ENCODE assay signal across 8 cellular contexts in the genomic region with DNA sequence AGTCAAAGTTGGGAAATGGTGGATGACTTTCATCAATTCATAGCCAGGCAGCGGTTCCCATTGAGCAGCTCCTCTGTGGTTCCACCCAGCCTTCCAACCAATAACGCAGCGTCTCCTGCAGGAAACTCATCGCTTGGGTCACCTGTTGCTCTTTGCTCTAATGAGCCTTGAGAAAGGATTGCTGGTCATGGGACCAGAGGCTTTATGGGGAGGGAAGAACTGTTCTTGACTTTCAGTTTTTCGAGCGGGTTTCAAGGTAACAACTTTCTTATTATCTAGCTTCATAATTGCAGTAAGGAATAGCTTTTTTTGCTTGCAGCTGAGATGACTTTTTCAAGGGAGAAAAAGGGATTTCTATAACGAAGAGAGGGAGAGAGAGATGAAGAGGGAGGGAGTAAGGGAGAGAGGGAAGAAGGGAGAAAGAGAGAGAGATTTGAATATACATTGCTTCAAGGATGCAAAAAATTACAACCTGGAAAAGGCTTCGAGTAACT. TPM values are rescaled to one million over a fixed set of nuclear protein-coding genes. Genes with fewer than 3 reads are reported as not detected.
DNase-seq lines count a peak whose midpoint lies in the region; ATAC-seq and TF ChIP-seq lines count a peak whose summit lies in the region.

No MANE protein-coding gene starts in this region.

- H3K4me3 ChIP-seq in HUES64 (ENCODE audit: low read length) (peak overlapping the region; percentile 62), vagina (peak overlapping the region; percentile 40 to 48)

- H3K4me3 Mint-ChIP-seq in dendritic cell treated with granulocyte-macrophage colony-stimulating factor and Interleukin-4, amounts not matched to agents 40 ng/mL and 50 ng/mL, for 4 days: peak overlapping the region; percentile 90

- no peaks in the 10 kb centered on the region for H3K27me3 ChIP-seq in HUES64 (ENCODE audit: insufficient read depth, low read length)
- H3K27me3 ChIP-seq in vagina: no peaks in the 10 kb centered on the region

- DNase-seq in midbrain (lab: John Stamatoyannopoulos, UW): peak; percentile 14
- no peak for DNase-seq in vagina (ENCODE audit: extremely low spot score in 2 of 2)
- no peak for DNase-seq in RPMI8226
- no peak for DNase-seq in HuH-7.5 (ENCODE audit: low spot score)
- DNase-seq in AG08395 (ENCODE audit: low spot score): no peak

- peak overlapping the region; percentile 98 for H3K27ac Mint-ChIP-seq in dendritic cell treated with granulocyte-macrophage colony-stimulating factor and Interleukin-4, amounts not matched to agents 40 ng/mL and 50 ng/mL, for 4 days

- H3K9me3 ChIP-seq in HUES64 (ENCODE audit: insufficient read depth, low read depth, low read length): no peaks in the 10 kb centered on the region
- H3K9me3 ChIP-seq in vagina: no peaks in the 10 kb centered on the region

- H3K4me1 Mint-ChIP-seq in dendritic cell treated with granulocyte-macrophage colony-stimulating factor and Interleukin-4, amounts not matched to agents 40 ng/mL and 50 ng/mL, for 4 days (ENCODE audit: low read depth): peaks cover 47% of the 10 kb centered on the region

- TF ChIP-seq CTCF in vagina (IDR thresholded peaks at IDR 0.05): no peak

- H3K9ac ChIP-seq in HUES64 (ENCODE audit: low read depth, low read length): peak overlapping the region; percentile 10

- ATAC-seq in GM19463 (IDR thresholded peaks at IDR 0.05; ENCODE audit: unreplicated experiment): peak; percentile 45

- H3K4me1 ChIP-seq in HUES64 (ENCODE audit: insufficient read depth, low read length) (peaks cover 12% of the 10 kb centered on the region; the same call in 1 of the 2 replicates), vagina (peaks cover 21% of the 10 kb centered on the region)

- H3K36me3 Mint-ChIP-seq in dendritic cell treated with granulocyte-macrophage colony-stimulating factor and Interleukin-4, amounts not matched to agents 40 ng/mL and 50 ng/mL, for 4 days (ENCODE audit: low read depth): peaks cover 7% of the 10 kb centered on the region

- 44% methylated on average over 6 of the region's 8 CpGs for WGBS in HUES64

- TF ChIP-seq POLR2A in vagina (IDR thresholded peaks at IDR 0.05): peak in 1 of 2 donors; percentile 21

- H3K27ac ChIP-seq in HUES64 (ENCODE audit: low read depth, low read length) (no peak overlapping the region), vagina (peak overlapping the region; percentile 86)

- H3K9me3 Mint-ChIP-seq in dendritic cell treated with granulocyte-macrophage colony-stimulating factor and Interleukin-4, amounts not matched to agents 40 ng/mL and 50 ng/mL, for 4 days: no peaks in the 10 kb centered on the region

- H3K27me3 Mint-ChIP-seq in dendritic cell treated with granulocyte-macrophage colony-stimulating factor and Interleukin-4, amounts not matched to agents 40 ng/mL and 50 ng/mL, for 4 days: no peaks in the 10 kb centered on the region

- intact Hi-C loops in dendritic cell treated with granulocyte-macrophage colony-stimulating factor and Interleukin-4, amounts not matched to agents 40 ng/mL and 50 ng/mL, for 4 days (cut with micrococcal nuclease): loop anchor here (5.0 kb wide), 2 partner anchors 37 to 87 kb away; no protein-coding TSS in a partner anchor
- intact Hi-C loops in vagina (cut with DNase I): no loop called here

- H3K36me3 ChIP-seq in HUES64 (ENCODE audit: insufficient read depth, low read length): no peaks in the 10 kb centered on the region
- no peaks in the 10 kb centered on the region for H3K36me3 ChIP-seq in vagina

RNA-seq across cellular contexts. Expression of a gene that starts 0.4 kb away (rescaled TPM):
- polyA plus RNA-seq in HUES64 (2013, experiment 1 of 2): 0.40 TPM
- polyA plus RNA-seq in HUES64 (2013, experiment 2 of 2): 0.70 TPM
- 17.7 TPM for total RNA-seq in vagina
